In genomic region chr12:131735863-131736806, GRCh38 we compare ENCODE assay signal across 18 cellular contexts. TPM values are rescaled to one million over a fixed set of nuclear protein-coding genes. Genes with fewer than 3 reads are reported as not detected.
DNase-seq lines count a peak whose midpoint lies in the region; ATAC-seq, FAIRE-seq and TF ChIP-seq lines count a peak whose summit lies in the region.
"Had no signal": no experiment of that assay in that cellular context is flagged by ENCODE, and none has a peak within 500 bp of the region (broad histone marks: within the 10 kb centered on the region; RNA-seq: fewer than 3 reads in every experiment).

No MANE protein-coding gene starts in this region.

- peaks cover 8% of the 10 kb centered on the region for H3K4me1 ChIP-seq in astrocyte (ENCODE audit: insufficient read depth, low read length)

- no peak for ATAC-seq in activated naive CD8-positive, alpha-beta T cell treated with anti-CD3 and anti-CD28 coated beads, Interleukin-2, amount 50 U/mL, for 24 hours
- ATAC-seq: natural killer cell treated with Interleukin-12 subunit alpha and Interleukin-12 subunit beta and Interleukin-15 and Interleukin-18, amount 100 ng/mL, for 72 hours had no signal

- no peaks in the 10 kb centered on the region for H3K27me3 Mint-ChIP-seq in activated naive CD8-positive, alpha-beta T cell treated with anti-CD3 and anti-CD28 coated beads for 36 hours
- no peaks in the 10 kb centered on the region for H3K27me3 Mint-ChIP-seq in activated naive CD8-positive, alpha-beta T cell treated with anti-CD3 and anti-CD28 coated beads, Interleukin-2, amount 50 U/mL, for 24 hours
- H3K27me3 Mint-ChIP-seq in astrocyte (ENCODE audit: low read depth, unreplicated experiment): no peaks in the 10 kb centered on the region
- H3K27me3 Mint-ChIP-seq: memory B cell; natural killer cell treated with Interleukin-12 subunit alpha and Interleukin-12 subunit beta and Interleukin-15 and Interleukin-18, amount 100 ng/mL, for 72 hours had no signal

- H3K4me1 Mint-ChIP-seq in activated naive CD8-positive, alpha-beta T cell treated with anti-CD3 and anti-CD28 coated beads for 36 hours: peaks cover 2% of the 10 kb centered on the region
- no peaks in the 10 kb centered on the region for H3K4me1 Mint-ChIP-seq in activated naive CD8-positive, alpha-beta T cell treated with anti-CD3 and anti-CD28 coated beads, Interleukin-2, amount 50 U/mL, for 24 hours
- H3K4me1 Mint-ChIP-seq in astrocyte (ENCODE audit: low read depth, unreplicated experiment): peaks cover 17% of the 10 kb centered on the region
- H3K4me1 Mint-ChIP-seq: memory B cell had no signal

- peaks cover 20% of the 10 kb centered on the region for H3K36me3 ChIP-seq in astrocyte (ENCODE audit: insufficient read depth, low read length)

- peak overlapping the region; percentile 8 for H3K27ac Mint-ChIP-seq in activated naive CD8-positive, alpha-beta T cell treated with anti-CD3 and anti-CD28 coated beads for 36 hours
- no peak overlapping the region for H3K27ac Mint-ChIP-seq in activated naive CD8-positive, alpha-beta T cell treated with anti-CD3 and anti-CD28 coated beads, Interleukin-2, amount 50 U/mL, for 24 hours
- H3K27ac Mint-ChIP-seq in astrocyte (ENCODE audit: unreplicated experiment): peak overlapping the region; percentile 91
- H3K27ac Mint-ChIP-seq: T-helper 2 cell treated with Interferon-gamma antibody and Interleukin-4, amounts not matched to agents 5 μg/mL and 100 μg/mL, for 36 hours had no signal

- H3K27me3 ChIP-seq in astrocyte (ENCODE audit: insufficient read depth, low read length): no peaks in the 10 kb centered on the region
- H3K27me3 ChIP-seq: heart left ventricle had no signal

- H4K20me1 ChIP-seq in astrocyte (ENCODE audit: insufficient read depth, low read length): peaks cover 6% of the 10 kb centered on the region

- H3K36me3 Mint-ChIP-seq in activated naive CD8-positive, alpha-beta T cell treated with anti-CD3 and anti-CD28 coated beads for 36 hours: peaks cover 13% of the 10 kb centered on the region
- peaks cover 30% of the 10 kb centered on the region for H3K36me3 Mint-ChIP-seq in activated naive CD8-positive, alpha-beta T cell treated with anti-CD3 and anti-CD28 coated beads, Interleukin-2, amount 50 U/mL, for 24 hours (ENCODE audit: low read depth)
- H3K36me3 Mint-ChIP-seq in astrocyte (ENCODE audit: low read depth, unreplicated experiment): peaks cover 17% of the 10 kb centered on the region

- intact Hi-C loops in cardiac septum (cut with DNase I): no loop called here

- peak overlapping the region; percentile 86 for H3K27ac ChIP-seq in astrocyte (ENCODE audit: low read depth, low read length)
- peak overlapping the region; percentile 88 for H3K27ac ChIP-seq in temporal lobe (ENCODE audit: low read depth, low read length)
- H3K27ac ChIP-seq: GM23248, heart left ventricle had no signal

- DNase-seq in activated naive CD8-positive, alpha-beta T cell treated with anti-CD3 and anti-CD28 coated beads for 36 hours: no peak
- DNase-seq in activated naive CD8-positive, alpha-beta T cell treated with anti-CD3 and anti-CD28 coated beads, Interleukin-2, amount 50 U/mL, for 24 hours: no peak
- no peak for DNase-seq in astrocyte (ENCODE audit: low read depth)
- peak; percentile 22 for DNase-seq in fibroblast of mammary gland (ENCODE audit: low read depth)
- DNase-seq in cardiac septum (ENCODE audit: low spot score): no peak
- no peak for DNase-seq in T1000 (lab: John Stamatoyannopoulos, UW)
- no peak for DNase-seq in NCI-H82 (lab: John Stamatoyannopoulos, UW)
- DNase-seq: activated CD4-positive, CD25-positive, alpha-beta regulatory T cell treated with anti-CD3 and anti-CD28 coated beads, Interleukin-2, amount 50 U/mL, for 72 hours; heart left ventricle; NCI-H1436; NK-92 treated with Interleukin-12 subunit alpha and Interleukin-12 subunit beta, amount 100 ng/mL, for 24 hours; SHP77 treated with DMSO at 0.1 percent for 48 hours had no signal

- peak overlapping the region; percentile 71 for H3K9ac ChIP-seq in astrocyte (ENCODE audit: low read length)
- H3K9ac ChIP-seq: GM23248 had no signal

- no peak overlapping the region for H3K4me3 Mint-ChIP-seq in activated naive CD8-positive, alpha-beta T cell treated with anti-CD3 and anti-CD28 coated beads for 36 hours
- H3K4me3 Mint-ChIP-seq in activated naive CD8-positive, alpha-beta T cell treated with anti-CD3 and anti-CD28 coated beads, Interleukin-2, amount 50 U/mL, for 24 hours: no peak overlapping the region
- H3K4me3 Mint-ChIP-seq in astrocyte (ENCODE audit: unreplicated experiment): no peak overlapping the region
- H3K4me3 Mint-ChIP-seq: memory B cell; natural killer cell treated with Interleukin-12 subunit alpha and Interleukin-12 subunit beta and Interleukin-15 and Interleukin-18, amount 100 ng/mL, for 72 hours; T-helper 2 cell treated with Interferon-gamma antibody and Interleukin-4, amounts not matched to agents 5 μg/mL and 100 μg/mL, for 36 hours had no signal

- no peaks in the 10 kb centered on the region for H3K9me3 ChIP-seq in astrocyte (ENCODE audit: insufficient read depth, low read depth, low read length)
- H3K9me3 ChIP-seq: heart left ventricle had no signal

- peaks cover 9% of the 10 kb centered on the region for H3K79me2 ChIP-seq in astrocyte (ENCODE audit: insufficient read depth, low read length)

- H3K9me3 Mint-ChIP-seq in activated naive CD8-positive, alpha-beta T cell treated with anti-CD3 and anti-CD28 coated beads for 36 hours: no peaks in the 10 kb centered on the region
- H3K9me3 Mint-ChIP-seq in activated naive CD8-positive, alpha-beta T cell treated with anti-CD3 and anti-CD28 coated beads, Interleukin-2, amount 50 U/mL, for 24 hours: no peaks in the 10 kb centered on the region
- no peaks in the 10 kb centered on the region for H3K9me3 Mint-ChIP-seq in astrocyte (ENCODE audit: unreplicated experiment)
- H3K9me3 Mint-ChIP-seq: memory B cell; natural killer cell treated with Interleukin-12 subunit alpha and Interleukin-12 subunit beta and Interleukin-15 and Interleukin-18, amount 100 ng/mL, for 72 hours; T-helper 2 cell treated with Interferon-gamma antibody and Interleukin-4, amounts not matched to agents 5 μg/mL and 100 μg/mL, for 36 hours had no signal

- no peak overlapping the region for H2AFZ ChIP-seq in astrocyte (ENCODE audit: low read depth, low read length)
- H2AFZ ChIP-seq: GM23248 had no signal

- H3K4me3 ChIP-seq in astrocyte (ENCODE audit: insufficient read depth, low read depth, low read length): no peak overlapping the region
- H3K4me3 ChIP-seq in fibroblast of mammary gland (ENCODE audit: control insufficient read depth, low read depth, low read length): no peak overlapping the region
- H3K4me3 ChIP-seq: GM23248, heart left ventricle had no signal

- TF ChIP-seq CTCF in astrocyte (IDR thresholded peaks at IDR 0.05; ENCODE audit: insufficient read depth, low read depth, low read length) (no peak), fibroblast of mammary gland (conservative IDR thresholded peaks at IDR 0.05; ENCODE audit: control insufficient read depth, insufficient read depth, low read depth, low read length) (no peak)

- H3K4me2 ChIP-seq in astrocyte (ENCODE audit: low read length): no peak overlapping the region

- FAIRE-seq in astrocyte (lab: Jason Lieb, UNC): no peak
- FAIRE-seq: islet of Langerhans had no signal

RNA-seq across cellular contexts. Expression of gene SFSWAP, which starts 25.2 kb away (rescaled TPM):
- 10 to 100 TPM; 51.1 to 57.4 TPM for total RNA-seq in activated naive CD8-positive, alpha-beta T cell treated with anti-CD3 and anti-CD28 coated beads for 36 hours
- total RNA-seq in astrocyte (32.8 and 35.7 TPM in 2 replicates), temporal lobe (17.0 TPM), cardiac septum (20.9 TPM)
